8 cellular contexts compared by ENCODE assay signal in the genomic region with DNA sequence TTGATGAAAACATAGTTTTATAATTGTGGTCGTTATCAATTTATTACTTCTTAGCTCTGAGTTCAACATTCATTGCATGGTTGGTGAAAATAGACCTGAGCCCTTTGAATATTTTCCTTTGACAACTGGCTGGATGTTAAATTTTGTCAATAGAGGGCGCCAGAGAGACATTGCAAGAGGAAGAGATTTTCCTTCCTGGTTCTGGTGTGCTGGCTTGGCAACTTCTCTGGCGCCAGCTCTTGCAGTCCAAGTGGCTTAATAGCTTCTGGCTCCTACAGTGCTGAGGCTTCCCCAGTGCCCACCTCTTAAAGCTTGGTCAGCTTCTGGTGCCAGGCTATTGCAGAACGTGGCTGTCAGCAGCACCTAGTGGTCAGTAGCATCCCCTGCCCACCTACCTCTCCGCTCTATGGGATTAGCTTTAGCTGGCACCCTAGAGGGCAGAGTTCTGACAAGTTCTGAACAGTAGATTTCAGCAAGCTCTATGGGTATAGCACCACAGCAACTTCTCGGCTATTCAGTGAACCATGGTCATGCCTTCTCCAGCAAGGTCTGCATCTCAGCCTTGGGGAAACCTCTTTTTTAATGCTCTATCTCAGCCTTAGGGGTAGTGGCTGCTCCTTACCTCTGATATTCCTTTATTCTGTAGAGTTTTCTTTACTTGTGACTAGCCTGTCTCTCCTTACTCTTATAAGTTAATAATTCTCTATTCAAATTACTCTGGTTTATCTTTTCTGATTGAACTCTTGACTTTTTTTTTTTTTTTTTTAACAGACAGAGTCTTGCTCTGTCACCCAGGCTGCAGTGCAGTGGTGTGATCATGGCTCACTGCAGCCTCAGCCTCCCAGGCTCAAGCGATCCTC. TPM values are rescaled to one million over a fixed set of nuclear protein-coding genes. Genes with fewer than 3 reads are reported as not detected.
DNase-seq lines count a peak whose midpoint lies in the region; ATAC-seq and TF ChIP-seq lines count a peak whose summit lies in the region.

No MANE protein-coding gene starts in this region.

- TF ChIP-seq POLR2A in right lobe of liver (IDR thresholded peaks at IDR 0.05) = no peak

- no peak overlapping the region for H3K27ac ChIP-seq in right lobe of liver

- intact Hi-C loops in right lobe of liver (cut with DNase I) = loop anchor here (5.0 to 10.0 kb wide), 5 partner anchors 55 to 185 kb away; partner anchors contain the start of gene ACER3 (in 1 of the 2)

- DNase-seq in NCI-H748 (lab: John Stamatoyannopoulos, UW; ENCODE audit: unreplicated experiment) = peak; percentile 81
- DNase-seq in activated CD4-positive, alpha-beta T cell treated with anti-CD3 and anti-CD28 coated beads, Interleukin-2, amount 50 U/mL, for 24 hours (ENCODE audit: low read depth in 1 of 2, low spot score in 1 of 2) = peak; percentile 10 to 59
- DNase-seq in dermis blood vessel endothelial cell = peak; percentile 89
- peak; percentile 65 to 80 (median 76) for DNase-seq in right lobe of liver
- peak; percentile 29 to 30 for DNase-seq in stimulated activated CD4-positive, alpha-beta T cell treated with anti-CD3 and anti-CD28 coated beads, Interleukin-4, amount 100 ng/mL, for 4 hours

- TF ChIP-seq CTCF in GM12874 (IDR thresholded peaks at IDR 0.05; ENCODE audit: insufficient read depth, low read depth, low read length) (peak; percentile 80), right lobe of liver (IDR thresholded peaks at IDR 0.05) (peak; percentile 88 to 91 (median 91))

- H3K27me3 ChIP-seq in right lobe of liver = no peaks in the 10 kb centered on the region

- 18% methylated on average over 5 of the region's 7 CpGs for WGBS in right lobe of liver (ENCODE audit: insufficient coverage, low coverage, low lambda C conversion rate, missing lambda C conversion rate)

- no peaks in the 10 kb centered on the region for H3K36me3 ChIP-seq in right lobe of liver

- H3K9me3 ChIP-seq in right lobe of liver = no peaks in the 10 kb centered on the region

- ATAC-seq in HG03571 (IDR thresholded peaks at IDR 0.05; ENCODE audit: unreplicated experiment) = peak; percentile 49
- peak; percentile 89 to 94 (median 90) for ATAC-seq in right lobe of liver
- ATAC-seq in HG03139 (IDR thresholded peaks at IDR 0.05; ENCODE audit: unreplicated experiment) = no peak

- peak overlapping the region in 1 of 3 donors; percentile 33 for H3K4me3 ChIP-seq in right lobe of liver

- H3K4me1 ChIP-seq in right lobe of liver = peaks cover 0 to 21% (median 2%) of the 10 kb centered on the region in 4 donors

RNA-seq across cellular contexts. Expression of gene ACER3, which starts 59.4 kb away (rescaled TPM):
- total RNA-seq in dermis blood vessel endothelial cell (22.8 and 30.1 TPM in 2 replicates), right lobe of liver (10 to 100 TPM in 2 of 6 experiments, 1 to 10 TPM in 4; 5.1 to 11.6 (median 7.3) TPM)

Comparison
In these comparisons a context has a peak if more than half of its experiments do, and no peak if none do; other contexts are left out.
1. DNase-seq: peak in every context shown above with its lines; median percentile 89 in dermis blood vessel endothelial cell; 81 in NCI-H748; 76 in right lobe of liver; 34 in activated CD4-positive, alpha-beta T cell treated with anti-CD3 and anti-CD28 coated beads, Interleukin-2, amount 50 U/mL, for 24 hours; 30 in stimulated activated CD4-positive, alpha-beta T cell treated with anti-CD3 and anti-CD28 coated beads, Interleukin-4, amount 100 ng/mL, for 4 hours.